ENCODE assay signal across 1 cellular context in the genomic region with DNA sequence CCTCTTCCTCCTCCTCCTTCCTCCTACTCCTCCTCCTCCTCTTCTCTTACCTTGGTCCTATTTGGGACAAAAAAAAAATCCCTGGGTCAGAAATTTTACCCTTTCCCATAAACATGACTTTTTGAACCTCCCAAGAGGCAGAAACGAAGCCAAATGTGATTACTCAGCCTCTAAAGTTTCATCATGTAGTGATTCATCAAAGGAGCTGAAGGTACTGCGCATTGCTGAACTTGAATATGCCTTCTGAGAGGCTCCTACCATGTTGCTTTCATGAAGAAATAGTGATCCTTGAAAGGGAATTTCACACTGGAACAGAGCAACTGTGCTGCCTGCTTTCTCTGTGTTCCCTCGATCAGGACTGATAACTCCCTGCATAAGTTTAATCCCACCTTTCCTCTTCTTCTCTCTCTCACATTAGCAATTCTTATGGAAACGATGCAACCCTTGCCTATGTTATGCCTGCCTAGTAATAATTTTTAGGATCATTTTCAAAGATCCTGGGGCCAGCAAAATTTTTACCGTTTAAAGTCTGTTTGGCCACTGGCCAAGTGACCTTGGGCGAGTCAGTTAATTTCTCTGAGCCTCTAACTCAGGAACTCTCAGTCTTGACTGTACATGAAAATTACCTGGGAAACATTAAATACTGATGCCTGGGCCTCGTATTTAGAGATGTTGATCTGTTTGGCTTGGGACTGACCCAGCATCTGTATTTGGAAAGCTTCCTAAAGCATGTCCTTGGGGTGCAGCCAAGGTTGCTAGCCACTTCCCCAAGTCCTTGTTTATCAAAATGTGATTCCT.
TF ChIP-seq lines count a peak whose summit lies in the region.

No MANE protein-coding gene starts in this region.

TF ChIP-seq in IMR-90, 13 proteins besides CTCF, POLR2A, EP300 and RAD21 (continued from another document):
- TF ChIP-seq, protein P1, sequence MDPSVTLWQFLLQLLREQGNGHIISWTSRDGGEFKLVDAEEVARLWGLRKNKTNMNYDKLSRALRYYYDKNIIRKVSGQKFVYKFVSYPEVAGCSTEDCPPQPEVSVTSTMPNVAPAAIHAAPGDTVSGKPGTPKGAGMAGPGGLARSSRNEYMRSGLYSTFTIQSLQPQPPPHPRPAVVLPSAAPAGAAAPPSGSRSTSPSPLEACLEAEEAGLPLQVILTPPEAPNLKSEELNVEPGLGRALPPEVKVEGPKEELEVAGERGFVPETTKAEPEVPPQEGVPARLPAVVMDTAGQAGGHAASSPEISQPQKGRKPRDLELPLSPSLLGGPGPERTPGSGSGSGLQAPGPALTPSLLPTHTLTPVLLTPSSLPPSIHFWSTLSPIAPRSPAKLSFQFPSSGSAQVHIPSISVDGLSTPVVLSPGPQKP (IDR thresholded peaks at IDR 0.05; ENCODE audit: borderline replicate concordance, low read depth, low read length), result no peak
- no peak for TF ChIP-seq SMC3 (IDR thresholded peaks at IDR 0.05; ENCODE audit: low read depth, low read length)
- TF ChIP-seq RFX5 (IDR thresholded peaks at IDR 0.05; ENCODE audit: low read depth, low read length), result no peak
- no peak for TF ChIP-seq MXI1 (IDR thresholded peaks at IDR 0.05; ENCODE audit: borderline replicate concordance, low read depth, low read length)
- TF ChIP-seq NFE2L2 (IDR thresholded peaks at IDR 0.05; ENCODE audit: low read depth, low read length), result 0 out of 2 replicates have a peak, but pooled peaks have one; percentile 6
- TF ChIP-seq RCOR1 (IDR thresholded peaks at IDR 0.05; ENCODE audit: insufficient replicate concordance, low read length), result no peak
- peak; percentile 92 for TF ChIP-seq CEBPB (IDR thresholded peaks at IDR 0.05; ENCODE audit: low read depth, low read length)
- TF ChIP-seq MAZ (IDR thresholded peaks at IDR 0.05; ENCODE audit: borderline replicate concordance, low read depth, low read length), result no peak
- peak; percentile 93 for TF ChIP-seq FOS (IDR thresholded peaks at IDR 0.05; ENCODE audit: low read depth, low read length)
- TF ChIP-seq, protein P2, sequence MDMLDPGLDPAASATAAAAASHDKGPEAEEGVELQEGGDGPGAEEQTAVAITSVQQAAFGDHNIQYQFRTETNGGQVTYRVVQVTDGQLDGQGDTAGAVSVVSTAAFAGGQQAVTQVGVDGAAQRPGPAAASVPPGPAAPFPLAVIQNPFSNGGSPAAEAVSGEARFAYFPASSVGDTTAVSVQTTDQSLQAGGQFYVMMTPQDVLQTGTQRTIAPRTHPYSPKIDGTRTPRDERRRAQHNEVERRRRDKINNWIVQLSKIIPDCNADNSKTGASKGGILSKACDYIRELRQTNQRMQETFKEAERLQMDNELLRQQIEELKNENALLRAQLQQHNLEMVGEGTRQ (IDR thresholded peaks at IDR 0.05; ENCODE audit: low read depth, low read length), result no peak
- TF ChIP-seq MAFK (IDR thresholded peaks at IDR 0.05; ENCODE audit: low read depth, low read length), result peak; percentile 66
TF ChIP-seq in IMR-90: peak in this region for 5.
